10 cellular contexts compared by ENCODE assay signal in genomic region chr16:85524630-85525463, GRCh38.
DNase-seq lines count a peak whose midpoint lies in the region; ATAC-seq and TF ChIP-seq lines count a peak whose summit lies in the region.
"Had no signal": no experiment of that assay in that cellular context is flagged by ENCODE, and none has a peak within 500 bp of the region (broad histone marks: within the 10 kb centered on the region; RNA-seq: fewer than 3 reads in every experiment).

No MANE protein-coding gene starts in this region.

- peaks cover 0 to 5% of the 10 kb centered on the region in 2 donors for H3K4me1 Mint-ChIP-seq in stimulated activated naive B cell treated with anti-CD40 and anti-IgM and Interleukin-4, amounts not matched to agents 10 μg/mL and 1 μg/mL and 100 μg/mL, for 72 hours
- H3K4me1 Mint-ChIP-seq in stimulated activated memory B cell treated with anti-CD40 and anti-IgM and Interleukin-4, amounts not matched to agents 10 μg/mL and 1 μg/mL and 100 μg/mL, for 72 hours = no peaks in the 10 kb centered on the region

- H3K36me3 ChIP-seq in HUES64 (ENCODE audit: insufficient read depth, low read length) (no peaks in the 10 kb centered on the region), PC-3 (ENCODE audit: low read depth, low read length) (no peaks in the 10 kb centered on the region), gastroesophageal sphincter (no peaks in the 10 kb centered on the region)
- H3K36me3 ChIP-seq: esophagus squamous epithelium had no signal

- H3K27me3 Mint-ChIP-seq in stimulated activated naive B cell treated with anti-CD40 and anti-IgM and Interleukin-4, amounts not matched to agents 10 μg/mL and 1 μg/mL and 100 μg/mL, for 72 hours = peaks cover 17 to 18% of the 10 kb centered on the region in 2 donors
- H3K27me3 Mint-ChIP-seq in stimulated activated memory B cell treated with anti-CD40 and anti-IgM and Interleukin-4, amounts not matched to agents 10 μg/mL and 1 μg/mL and 100 μg/mL, for 72 hours = peaks cover 33% of the 10 kb centered on the region

- no peaks in the 10 kb centered on the region for H3F3A ChIP-seq in PC-3 (ENCODE audit: low read length, unreplicated experiment)

- DNase-seq in PC-3 (peak; percentile 26), occipital lobe (lab: John Stamatoyannopoulos, UW) (no peak), GM10248 (ENCODE audit: extremely low spot score) (no peak)
- DNase-seq in stimulated activated naive B cell treated with anti-CD40 and anti-IgM and Interleukin-4, amounts not matched to agents 10 μg/mL and 1 μg/mL and 100 μg/mL, for 72 hours = peak; percentile 18
- DNase-seq: esophagus squamous epithelium had no signal

- WGBS in HUES64 = 63% methylated on average over 30 of the region's 30 CpGs
- WGBS in gastroesophageal sphincter (ENCODE audit: low coverage in 1 of 2), 2 donors = 83% methylated on average over 2 of the region's 30 CpGs; no CpG with 5 or more reads in 1 of the 2 donors

- ATAC-seq in PC-3 = no peak
- peak; percentile 11 for ATAC-seq in gastroesophageal sphincter
- ATAC-seq in stimulated activated naive B cell treated with anti-CD40 and anti-IgM and Interleukin-4, amounts not matched to agents 10 μg/mL and 1 μg/mL and 100 μg/mL, for 72 hours (replicated peaks) = peak; percentile 78 to 83
- no peak for ATAC-seq in HG03108 (IDR thresholded peaks at IDR 0.05; ENCODE audit: unreplicated experiment)
- ATAC-seq in stimulated activated memory B cell treated with anti-CD40 and anti-IgM and Interleukin-4, amounts not matched to agents 10 μg/mL and 1 μg/mL and 100 μg/mL, for 72 hours = no peak
- ATAC-seq: HCT116 had no signal

- intact Hi-C loops in PC-3 (cut with micrococcal nuclease) = no loop called here

- no peaks in the 10 kb centered on the region for H3K9me2 ChIP-seq in PC-3 (replicated peaks; ENCODE audit: low read length)

- no TSS peak for BruUV-seq in PC-3 (replicated peaks; lab: Mats Ljungman, UMichigan)

- H3K27me3 ChIP-seq in HUES64 (ENCODE audit: insufficient read depth, low read length) (no peaks in the 10 kb centered on the region), PC-3 (ENCODE audit: low read length) (no peaks in the 10 kb centered on the region), gastroesophageal sphincter (no peaks in the 10 kb centered on the region)
- H3K27me3 ChIP-seq: esophagus squamous epithelium had no signal

- TF ChIP-seq CTCF in PC-3 (conservative IDR thresholded peaks at IDR 0.05; ENCODE audit: low read depth, low read length) (no peak), gastroesophageal sphincter (IDR thresholded peaks at IDR 0.05) (no peak), GM10248 (IDR thresholded peaks at IDR 0.05; ENCODE audit: control extremely low read depth, extremely low read depth, low read depth, missing control alignments) (no peak)

- no peaks in the 10 kb centered on the region for H3K36me3 Mint-ChIP-seq in stimulated activated naive B cell treated with anti-CD40 and anti-IgM and Interleukin-4, amounts not matched to agents 10 μg/mL and 1 μg/mL and 100 μg/mL, for 72 hours
- H3K36me3 Mint-ChIP-seq in stimulated activated memory B cell treated with anti-CD40 and anti-IgM and Interleukin-4, amounts not matched to agents 10 μg/mL and 1 μg/mL and 100 μg/mL, for 72 hours = no peaks in the 10 kb centered on the region

- H3K9me3 ChIP-seq in HUES64 (ENCODE audit: insufficient read depth, low read depth, low read length) (no peaks in the 10 kb centered on the region), PC-3 (ENCODE audit: low read length) (no peaks in the 10 kb centered on the region), gastroesophageal sphincter (no peaks in the 10 kb centered on the region)
- H3K9me3 ChIP-seq: esophagus squamous epithelium had no signal

- H3K4me3 ChIP-seq in HUES64 (ENCODE audit: low read length) = no peak overlapping the region
- no peak overlapping the region for H3K4me3 ChIP-seq in PC-3 (ENCODE audit: low read length)
- H3K4me3 ChIP-seq in gastroesophageal sphincter = no peak overlapping the region
- H3K4me3 ChIP-seq: esophagus squamous epithelium had no signal

- no peaks in the 10 kb centered on the region for H4K20me1 ChIP-seq in PC-3 (ENCODE audit: low read length)

- peak overlapping the region; percentile 36; the same call in 1 of the 2 replicates for H3K27ac ChIP-seq in HUES64 (ENCODE audit: low read depth, low read length)
- H3K27ac ChIP-seq in PC-3 (ENCODE audit: low read length) = no peak overlapping the region
- no peak overlapping the region for H3K27ac ChIP-seq in gastroesophageal sphincter
- H3K27ac ChIP-seq: esophagus squamous epithelium had no signal

- no peaks in the 10 kb centered on the region for H3K9me3 Mint-ChIP-seq in stimulated activated naive B cell treated with anti-CD40 and anti-IgM and Interleukin-4, amounts not matched to agents 10 μg/mL and 1 μg/mL and 100 μg/mL, for 72 hours
- H3K9me3 Mint-ChIP-seq in stimulated activated memory B cell treated with anti-CD40 and anti-IgM and Interleukin-4, amounts not matched to agents 10 μg/mL and 1 μg/mL and 100 μg/mL, for 72 hours = no peaks in the 10 kb centered on the region

- POLR2A ChIA-PET in PC-3 (lab: Charles Lee; ENCODE audit: unreplicated experiment) (no interaction called here), GM10248 (lab: Yijun Ruan, JAX) (no interaction called here)

- H3K4me3 Mint-ChIP-seq in stimulated activated naive B cell treated with anti-CD40 and anti-IgM and Interleukin-4, amounts not matched to agents 10 μg/mL and 1 μg/mL and 100 μg/mL, for 72 hours = no peak overlapping the region
- H3K4me3 Mint-ChIP-seq in stimulated activated memory B cell treated with anti-CD40 and anti-IgM and Interleukin-4, amounts not matched to agents 10 μg/mL and 1 μg/mL and 100 μg/mL, for 72 hours = no peak overlapping the region

- H3K4me1 ChIP-seq in HUES64 (ENCODE audit: insufficient read depth, low read length) (peaks cover 15% of the 10 kb centered on the region), PC-3 (ENCODE audit: insufficient read depth, low read length) (peaks cover 27% of the 10 kb centered on the region), gastroesophageal sphincter (peaks cover 0 to 34% (median 8%) of the 10 kb centered on the region in 3 donors)

- H3K9ac ChIP-seq in HUES64 (ENCODE audit: low read depth, low read length) = 0 out of 2 replicates have a peak overlapping the region, but pooled peaks have one; percentile 25
- H3K9ac ChIP-seq in PC-3 (ENCODE audit: low read length) = no peak overlapping the region

- CTCF ChIA-PET in PC-3 (lab: Charles Lee) (no interaction called here), GM10248 (lab: Yijun Ruan, JAX) (interaction anchor here (0.8 to 2.1 kb wide), 4 partner anchors 12 to 97 kb away, joined by 3 to 6 read pairs (median 4); no protein-coding TSS in a partner anchor)

- TF ChIP-seq EP300 in gastroesophageal sphincter (IDR thresholded peaks at IDR 0.05) = no peak

- H3K79me2 ChIP-seq in PC-3 (ENCODE audit: low read length) = no peaks in the 10 kb centered on the region

- H2AFZ ChIP-seq in PC-3 (ENCODE audit: low read length) = no peak overlapping the region

- TF ChIP-seq POLR2A in gastroesophageal sphincter (IDR thresholded peaks at IDR 0.05) = no peak

- no peak overlapping the region for H3K27ac Mint-ChIP-seq in stimulated activated naive B cell treated with anti-CD40 and anti-IgM and Interleukin-4, amounts not matched to agents 10 μg/mL and 1 μg/mL and 100 μg/mL, for 72 hours
- H3K27ac Mint-ChIP-seq in stimulated activated memory B cell treated with anti-CD40 and anti-IgM and Interleukin-4, amounts not matched to agents 10 μg/mL and 1 μg/mL and 100 μg/mL, for 72 hours = no peak overlapping the region

- peak overlapping the region; percentile 22; the same call in 1 of the 2 replicates for H3K4me2 ChIP-seq in PC-3 (ENCODE audit: low read length)

Comparison
In these comparisons a context has a peak if more than half of its experiments do, and no peak if none do; other contexts are left out.
1. ATAC-seq: peak in gastroesophageal sphincter (single experiment) and stimulated activated naive B cell treated with anti-CD40 and anti-IgM and Interleukin-4, amounts not matched to agents 10 μg/mL and 1 μg/mL and 100 μg/mL, for 72 hours (2 of 2); none in PC-3 (single experiment), HG03108 (single experiment) and stimulated activated memory B cell treated with anti-CD40 and anti-IgM and Interleukin-4, amounts not matched to agents 10 μg/mL and 1 μg/mL and 100 μg/mL, for 72 hours (single experiment).
2. DNase-seq: peak in PC-3 (single experiment) and stimulated activated naive B cell treated with anti-CD40 and anti-IgM and Interleukin-4, amounts not matched to agents 10 μg/mL and 1 μg/mL and 100 μg/mL, for 72 hours (single experiment); none in occipital lobe (single experiment) and GM10248 (single experiment).